In the genomic region with DNA sequence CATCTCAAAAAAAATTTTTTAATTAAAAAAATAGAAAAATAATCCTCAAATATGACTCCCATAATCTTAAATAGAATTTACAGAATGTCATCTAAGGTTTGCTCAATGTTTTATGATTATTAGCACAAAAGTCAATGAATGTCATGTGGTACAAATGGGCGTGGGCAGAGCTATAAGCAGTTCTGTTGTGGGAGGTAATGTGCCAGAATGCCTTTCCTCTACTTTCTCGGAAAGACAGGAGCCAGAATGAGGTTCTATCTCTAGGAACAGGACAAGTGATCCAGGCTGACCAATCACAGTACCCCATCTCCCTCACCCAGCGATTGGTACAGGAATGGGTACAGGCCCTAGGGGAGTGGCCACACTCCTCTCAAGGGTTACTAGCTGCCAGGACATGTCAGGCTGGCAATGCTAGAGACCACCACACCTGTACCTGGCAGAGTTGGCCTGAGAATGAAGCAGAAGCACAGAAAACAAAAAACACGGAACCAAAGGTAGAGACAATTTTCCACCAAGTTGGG, we compare ENCODE assay signal across 22 cellular contexts. TPM values are rescaled to one million over a fixed set of nuclear protein-coding genes. Genes with fewer than 3 reads are reported as not detected.
DNase-seq lines count a peak whose midpoint lies in the region; ATAC-seq and TF ChIP-seq lines count a peak whose summit lies in the region.
"Had no signal": no experiment of that assay in that cellular context is flagged by ENCODE, and none has a peak within 500 bp of the region (broad histone marks: within the 10 kb centered on the region; RNA-seq: fewer than 3 reads in every experiment).

No MANE protein-coding gene starts in this region.

- no peak overlapping the region for H3K4me3 ChIP-seq in H7 (ENCODE audit: insufficient read depth, low read depth, low read length)
- no peak overlapping the region for H3K4me3 ChIP-seq in liver (ENCODE audit: low read depth in 1 of 3, low read length in 3 of 3)
- no peak overlapping the region for H3K4me3 ChIP-seq in psoas muscle
- H3K4me3 ChIP-seq: BLaER1 treated with 17β-estradiol and CSF1 and Interleukin-3, amounts not matched to agents 10 nM and 100 nM had no signal

- TF ChIP-seq RAD21 in liver (IDR thresholded peaks at IDR 0.05), result no peak

- 0 out of 2 replicates have a peak, but pooled peaks cover 1% of the 10 kb centered on the region for H3K4me1 Mint-ChIP-seq in WTC11

- TF ChIP-seq CTCF in WTC11 (IDR thresholded peaks at IDR 0.05), result no peak
- no peak for TF ChIP-seq CTCF in liver (IDR thresholded peaks at IDR 0.05; ENCODE audit: low read depth, low read length, missing input control)
- no peak for TF ChIP-seq CTCF in psoas muscle (IDR thresholded peaks at IDR 0.05)

- no peak overlapping the region for H3K9ac ChIP-seq in liver (ENCODE audit: low read depth in 1 of 2, low read length in 2 of 2)
- H3K9ac ChIP-seq: BLaER1 treated with 17β-estradiol and CSF1 and Interleukin-3, amounts not matched to agents 10 nM and 100 nM had no signal

- DNase-seq in H7 (peak; percentile 14), WTC11 (ENCODE audit: low spot score) (no peak), psoas muscle (no peak), NOMO-1 (lab: John Stamatoyannopoulos, UW; ENCODE audit: unreplicated experiment in 2 of 2) (no peak)
- DNase-seq: 8988T; Calu3; CD8-positive, alpha-beta T cell; DMS153; HFFc6; NCI-H1105 treated with DMSO at 0.1 percent for 48 hours; NCI-H2029 treated with DMSO at 0.1 percent for 48 hours; NCI-H226; NCI-H510A treated with DMSO at 0.1 percent for 48 hours; NCI-H748 treated with DMSO at 0.1 percent for 48 hours; SIG-M5 had no signal

- H3K36me3 Mint-ChIP-seq in WTC11, result no peaks in the 10 kb centered on the region

- H3K4me1 ChIP-seq in liver (ENCODE audit: control insufficient read depth in 4 of 4, insufficient read depth in 4 of 4, low read length in 3 of 4) (peaks cover 11 to 43% (median 29%) of the 10 kb centered on the region in 4 donors), psoas muscle (peaks cover 57% of the 10 kb centered on the region)

- H3K36me3 ChIP-seq in H7 (replicated peaks; ENCODE audit: control insufficient read depth, insufficient read depth, low read length) (no peaks in the 10 kb centered on the region), liver (ENCODE audit: control insufficient read depth in 4 of 4, insufficient read depth in 3 of 4, low read depth in 1 of 4, low read length in 3 of 4) (no peaks in the 10 kb centered on the region), psoas muscle (ENCODE audit: insufficient read depth in 1 of 2, low read depth in 1 of 2) (no peaks in the 10 kb centered on the region)

- POLR2A ChIA-PET in WTC11 (lab: Charles Lee), result no interaction called here

- CTCF ChIA-PET in WTC11 (lab: Charles Lee), result no interaction called here

- H3K27ac ChIP-seq in liver (ENCODE audit: low read depth in 1 of 2, low read length in 2 of 2) (peak overlapping the region; percentile 11 to 67), psoas muscle (peak overlapping the region; percentile 1)
- H3K27ac ChIP-seq: BLaER1 treated with 17β-estradiol and CSF1 and Interleukin-3, amounts not matched to agents 10 nM and 100 nM had no signal

- ATAC-seq in WTC11 (peak; percentile 88), psoas muscle (peak in 3 of 4 donors; percentile 25 to 68 (median 42)), GM21447 (IDR thresholded peaks at IDR 0.05; ENCODE audit: unreplicated experiment) (no peak), HG03159 (IDR thresholded peaks at IDR 0.05; ENCODE audit: unreplicated experiment) (no peak), HG02610 (IDR thresholded peaks at IDR 0.05; ENCODE audit: unreplicated experiment) (no peak)
- ATAC-seq: CD8-positive, alpha-beta T cell; Panc1 had no signal

- H3K27ac Mint-ChIP-seq in WTC11, result no peak overlapping the region
- H3K27ac Mint-ChIP-seq: CD8-positive, alpha-beta T cell; HFFc6; IgD-negative memory B cell had no signal

- peaks cover 7% of the 10 kb centered on the region for H3K9me3 Mint-ChIP-seq in WTC11
- H3K9me3 Mint-ChIP-seq: CD8-positive, alpha-beta T cell; HFFc6; IgD-negative memory B cell had no signal

- 85% methylated on average over 4 of the region's 4 CpGs for WGBS in liver
- WGBS in psoas muscle, 3 donors, result 63 to 83% (median 77%) methylated on average over 4 of the region's 4 CpGs

- intact Hi-C loops in psoas muscle (cut with DNase I), result no loop called here

- H3K4me3 Mint-ChIP-seq in WTC11, result no peak overlapping the region
- H3K4me3 Mint-ChIP-seq: CD8-positive, alpha-beta T cell; HFFc6 had no signal

- H3K27me3 ChIP-seq in H7 (ENCODE audit: control insufficient read depth, insufficient read depth, low read length), result no peaks in the 10 kb centered on the region
- H3K27me3 ChIP-seq in liver (ENCODE audit: control insufficient read depth in 4 of 4, insufficient read depth in 4 of 4, low read length in 3 of 4), result no peaks in the 10 kb centered on the region
- no peaks in the 10 kb centered on the region for H3K27me3 ChIP-seq in psoas muscle (ENCODE audit: insufficient read depth in 3 of 3, low read length in 2 of 3)
- H3K27me3 ChIP-seq: BLaER1 treated with 17β-estradiol and CSF1 and Interleukin-3, amounts not matched to agents 10 nM and 100 nM had no signal

- H3K9me3 ChIP-seq in liver (ENCODE audit: control insufficient read depth in 4 of 4, low read length in 3 of 4) (no peaks in the 10 kb centered on the region), psoas muscle (no peaks in the 10 kb centered on the region)

- no peaks in the 10 kb centered on the region for H3K27me3 Mint-ChIP-seq in WTC11 (ENCODE audit: low read depth)
- H3K27me3 Mint-ChIP-seq: IgD-negative memory B cell had no signal

TF ChIP-seq in WTC11, 78 proteins besides CTCF, POLR2A, EP300 and RAD21 (continues in another document):
- TF ChIP-seq ZNF138 (CRISPR knock-in tag; conservative IDR thresholded peaks at IDR 0.05) (no peak), CDX4 (CRISPR knock-in tag; IDR thresholded peaks at IDR 0.05; ENCODE audit: borderline replicate concordance) (no peak), FOXK1 (CRISPR knock-in tag; IDR thresholded peaks at IDR 0.05) (no peak), MYBL2 (CRISPR knock-in tag; IDR thresholded peaks at IDR 0.05) (no peak), TCF7 (CRISPR knock-in tag; IDR thresholded peaks at IDR 0.05; ENCODE audit: low read depth) (no peak), GRHL2 (CRISPR knock-in tag; IDR thresholded peaks at IDR 0.05; ENCODE audit: insufficient replicate concordance, severe bottlenecking) (no peak)
- TF ChIP-seq, protein P1, sequence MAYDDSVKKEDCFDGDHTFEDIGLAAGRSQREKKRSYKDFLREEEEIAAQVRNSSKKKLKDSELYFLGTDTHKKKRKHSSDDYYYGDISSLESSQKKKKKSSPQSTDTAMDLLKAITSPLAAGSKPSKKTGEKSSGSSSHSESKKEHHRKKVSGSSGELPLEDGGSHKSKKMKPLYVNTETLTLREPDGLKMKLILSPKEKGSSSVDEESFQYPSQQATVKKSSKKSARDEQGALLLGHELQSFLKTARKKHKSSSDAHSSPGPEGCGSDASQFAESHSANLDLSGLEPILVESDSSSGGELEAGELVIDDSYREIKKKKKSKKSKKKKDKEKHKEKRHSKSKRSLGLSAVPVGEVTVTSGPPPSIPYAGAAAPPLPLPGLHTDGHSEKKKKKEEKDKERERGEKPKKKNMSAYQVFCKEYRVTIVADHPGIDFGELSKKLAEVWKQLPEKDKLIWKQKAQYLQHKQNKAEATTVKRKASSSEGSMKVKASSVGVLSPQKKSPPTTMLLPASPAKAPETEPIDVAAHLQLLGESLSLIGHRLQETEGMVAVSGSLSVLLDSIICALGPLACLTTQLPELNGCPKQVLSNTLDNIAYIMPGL (CRISPR knock-in tag; IDR thresholded peaks at IDR 0.05), result no peak

TF ChIP-seq in liver, 16 proteins besides CTCF, POLR2A, EP300 and RAD21:
- no peak for TF ChIP-seq NR2F2 (IDR thresholded peaks at IDR 0.05)
- no peak for TF ChIP-seq RXRA (IDR thresholded peaks at IDR 0.05)
- no peak for TF ChIP-seq MAX (IDR thresholded peaks at IDR 0.05)
- TF ChIP-seq FOXA1 (IDR thresholded peaks at IDR 0.05), result no peak
- no peak for TF ChIP-seq YY1 (IDR thresholded peaks at IDR 0.05)
- no peak for TF ChIP-seq SP1 (IDR thresholded peaks at IDR 0.05)
- no peak for TF ChIP-seq EGR1 (IDR thresholded peaks at IDR 0.05; ENCODE audit: low read depth in 2 of 2)
- no peak for TF ChIP-seq GABPA (IDR thresholded peaks at IDR 0.05 in 1 of 2, conservative IDR thresholded peaks at IDR 0.05 in 1 of 2)
- no peak for TF ChIP-seq HNF4A (conservative IDR thresholded peaks at IDR 0.05)
- no peak for TF ChIP-seq HNF4G (IDR thresholded peaks at IDR 0.05)
- TF ChIP-seq ATF3 (IDR thresholded peaks at IDR 0.05), result no peak

RNA-seq across cellular contexts. Expression of gene RALGAPA2, which starts 15.1 kb away (rescaled TPM):
- total RNA-seq in H7 (2014; rRNA removed; shearing (Covaris generic)), result 5.5 and 6.1 TPM in 2 replicates
- 18.2 to 20.6 TPM (median 18.6 TPM) in 3 replicates for total RNA-seq in WTC11 (2021)
- total RNA-seq in liver, result 10 to 100 TPM; 14.8 to 89.9 TPM
- polyA plus RNA-seq in liver, result 10 to 100 TPM; 20.2 to 29.9 TPM
- total RNA-seq in psoas muscle, result 10 to 100 TPM; 51.1 to 75.5 (median 71.4) TPM
- polyA plus RNA-seq in psoas muscle, result 10 to 100 TPM; 12.2 to 49.3 (median 24.1) TPM

Comparison
In these comparisons a context has a peak if more than half of its experiments do, and no peak if none do; other contexts are left out.
1. ATAC-seq: peak in WTC11 (single experiment) and psoas muscle (3 of 4); none in GM21447 (single experiment), HG03159 (single experiment) and HG02610 (single experiment).